In the genomic region with DNA sequence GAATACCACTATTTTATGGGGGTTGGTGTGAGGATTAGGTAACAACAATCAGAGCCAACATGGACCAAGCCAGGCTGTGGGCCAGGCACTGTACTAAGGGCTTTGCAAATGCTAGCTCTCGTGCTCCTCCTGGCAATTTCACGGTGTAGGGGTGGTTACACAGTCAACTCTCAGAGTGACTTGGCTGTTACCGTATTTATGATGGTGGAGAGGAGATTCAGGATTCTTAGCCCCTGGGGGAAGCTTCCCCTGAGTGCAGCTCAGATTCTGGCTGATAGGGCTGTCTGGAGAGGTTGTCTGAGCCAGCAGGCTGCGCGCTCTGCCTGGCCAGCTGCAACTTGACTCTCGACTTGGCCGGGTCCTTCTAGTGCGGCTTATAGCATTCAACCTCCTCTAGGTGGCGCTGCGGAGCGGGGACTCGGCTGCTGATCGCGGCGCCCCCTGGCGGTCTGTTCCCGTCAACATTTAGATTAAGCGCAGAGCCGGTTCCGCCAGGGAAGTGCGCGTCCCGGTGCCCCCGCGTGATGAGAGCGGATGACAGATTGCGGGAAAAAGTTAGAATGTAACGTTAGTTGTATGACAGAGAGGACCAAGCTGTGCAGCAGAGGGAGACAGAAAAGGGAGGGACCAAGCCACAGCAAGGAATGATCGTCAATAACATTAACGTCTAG, we compare ENCODE assay signal across 1 cellular context.
A peak's percentile ranks its signal among the peaks of the same experiment; 100 is the strongest.
TF ChIP-seq lines count a peak whose summit lies in the region.

No MANE protein-coding gene starts in this region.

TF ChIP-seq in HEK293, 187 proteins besides CTCF, POLR2A, EP300 and RAD21 (continued from another document):
- TF ChIP-seq, protein P1, sequence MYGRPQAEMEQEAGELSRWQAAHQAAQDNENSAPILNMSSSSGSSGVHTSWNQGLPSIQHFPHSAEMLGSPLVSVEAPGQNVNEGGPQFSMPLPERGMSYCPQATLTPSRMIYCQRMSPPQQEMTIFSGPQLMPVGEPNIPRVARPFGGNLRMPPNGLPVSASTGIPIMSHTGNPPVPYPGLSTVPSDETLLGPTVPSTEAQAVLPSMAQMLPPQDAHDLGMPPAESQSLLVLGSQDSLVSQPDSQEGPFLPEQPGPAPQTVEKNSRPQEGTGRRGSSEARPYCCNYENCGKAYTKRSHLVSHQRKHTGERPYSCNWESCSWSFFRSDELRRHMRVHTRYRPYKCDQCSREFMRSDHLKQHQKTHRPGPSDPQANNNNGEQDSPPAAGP (tag by site-specific recombination; IDR thresholded peaks at IDR 0.05), result peak; percentile 80
- TF ChIP-seq ZNF391 (tag by site-specific recombination; IDR thresholded peaks at IDR 0.05; ENCODE audit: borderline replicate concordance, low read depth), result 0 out of 2 replicates have a peak, but pooled peaks have one; percentile 47
- 0 out of 2 replicates have a peak, but pooled peaks have one; percentile 19 for TF ChIP-seq ZNF394 (tag by site-specific recombination; IDR thresholded peaks at IDR 0.05; ENCODE audit: borderline replicate concordance)
- peak; percentile 79 for TF ChIP-seq ZSCAN30 (tag by site-specific recombination; IDR thresholded peaks at IDR 0.05)
- TF ChIP-seq ZNF335 (tag by site-specific recombination; conservative IDR thresholded peaks at IDR 0.05), result peak; percentile 77
- no peak for TF ChIP-seq ZNF555 (tag by site-specific recombination; conservative IDR thresholded peaks at IDR 0.05)
- TF ChIP-seq ZNF2 (tag by site-specific recombination; IDR thresholded peaks at IDR 0.05), result peak; percentile 96
- no peak for TF ChIP-seq ZNF311 (tag by site-specific recombination; IDR thresholded peaks at IDR 0.05; ENCODE audit: borderline replicate concordance)
- peak; percentile 41 for TF ChIP-seq SETDB1 (IDR thresholded peaks at IDR 0.05; ENCODE audit: insufficient read length, low read length)
- TF ChIP-seq ZEB2 (tag by site-specific recombination; IDR thresholded peaks at IDR 0.05), result 0 out of 2 replicates have a peak, but pooled peaks have one; percentile 53
- peak; percentile 65; the same call in 1 of the 2 replicates for TF ChIP-seq REPIN1 (tag by site-specific recombination; IDR thresholded peaks at IDR 0.05; ENCODE audit: low read depth)
- TF ChIP-seq ZNF654 (tag by site-specific recombination; IDR thresholded peaks at IDR 0.05; ENCODE audit: low read depth), result peak; percentile 76
- peak; percentile 85 for TF ChIP-seq ZNF324 (tag by site-specific recombination; IDR thresholded peaks at IDR 0.05)
- TF ChIP-seq ZNF184 (tag by site-specific recombination; IDR thresholded peaks at IDR 0.05), result 0 out of 2 replicates have a peak, but pooled peaks have one; percentile 24
- TF ChIP-seq, protein P2, sequence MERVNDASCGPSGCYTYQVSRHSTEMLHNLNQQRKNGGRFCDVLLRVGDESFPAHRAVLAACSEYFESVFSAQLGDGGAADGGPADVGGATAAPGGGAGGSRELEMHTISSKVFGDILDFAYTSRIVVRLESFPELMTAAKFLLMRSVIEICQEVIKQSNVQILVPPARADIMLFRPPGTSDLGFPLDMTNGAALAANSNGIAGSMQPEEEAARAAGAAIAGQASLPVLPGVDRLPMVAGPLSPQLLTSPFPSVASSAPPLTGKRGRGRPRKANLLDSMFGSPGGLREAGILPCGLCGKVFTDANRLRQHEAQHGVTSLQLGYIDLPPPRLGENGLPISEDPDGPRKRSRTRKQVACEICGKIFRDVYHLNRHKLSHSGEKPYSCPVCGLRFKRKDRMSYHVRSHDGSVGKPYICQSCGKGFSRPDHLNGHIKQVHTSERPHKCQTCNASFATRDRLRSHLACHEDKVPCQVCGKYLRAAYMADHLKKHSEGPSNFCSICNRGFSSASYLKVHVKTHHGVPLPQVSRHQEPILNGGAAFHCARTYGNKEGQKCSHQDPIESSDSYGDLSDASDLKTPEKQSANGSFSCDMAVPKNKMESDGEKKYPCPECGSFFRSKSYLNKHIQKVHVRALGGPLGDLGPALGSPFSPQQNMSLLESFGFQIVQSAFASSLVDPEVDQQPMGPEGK (tag by site-specific recombination; IDR thresholded peaks at IDR 0.05), result peak; percentile 30; the same call in 1 of the 2 replicates
- TF ChIP-seq, protein P3, sequence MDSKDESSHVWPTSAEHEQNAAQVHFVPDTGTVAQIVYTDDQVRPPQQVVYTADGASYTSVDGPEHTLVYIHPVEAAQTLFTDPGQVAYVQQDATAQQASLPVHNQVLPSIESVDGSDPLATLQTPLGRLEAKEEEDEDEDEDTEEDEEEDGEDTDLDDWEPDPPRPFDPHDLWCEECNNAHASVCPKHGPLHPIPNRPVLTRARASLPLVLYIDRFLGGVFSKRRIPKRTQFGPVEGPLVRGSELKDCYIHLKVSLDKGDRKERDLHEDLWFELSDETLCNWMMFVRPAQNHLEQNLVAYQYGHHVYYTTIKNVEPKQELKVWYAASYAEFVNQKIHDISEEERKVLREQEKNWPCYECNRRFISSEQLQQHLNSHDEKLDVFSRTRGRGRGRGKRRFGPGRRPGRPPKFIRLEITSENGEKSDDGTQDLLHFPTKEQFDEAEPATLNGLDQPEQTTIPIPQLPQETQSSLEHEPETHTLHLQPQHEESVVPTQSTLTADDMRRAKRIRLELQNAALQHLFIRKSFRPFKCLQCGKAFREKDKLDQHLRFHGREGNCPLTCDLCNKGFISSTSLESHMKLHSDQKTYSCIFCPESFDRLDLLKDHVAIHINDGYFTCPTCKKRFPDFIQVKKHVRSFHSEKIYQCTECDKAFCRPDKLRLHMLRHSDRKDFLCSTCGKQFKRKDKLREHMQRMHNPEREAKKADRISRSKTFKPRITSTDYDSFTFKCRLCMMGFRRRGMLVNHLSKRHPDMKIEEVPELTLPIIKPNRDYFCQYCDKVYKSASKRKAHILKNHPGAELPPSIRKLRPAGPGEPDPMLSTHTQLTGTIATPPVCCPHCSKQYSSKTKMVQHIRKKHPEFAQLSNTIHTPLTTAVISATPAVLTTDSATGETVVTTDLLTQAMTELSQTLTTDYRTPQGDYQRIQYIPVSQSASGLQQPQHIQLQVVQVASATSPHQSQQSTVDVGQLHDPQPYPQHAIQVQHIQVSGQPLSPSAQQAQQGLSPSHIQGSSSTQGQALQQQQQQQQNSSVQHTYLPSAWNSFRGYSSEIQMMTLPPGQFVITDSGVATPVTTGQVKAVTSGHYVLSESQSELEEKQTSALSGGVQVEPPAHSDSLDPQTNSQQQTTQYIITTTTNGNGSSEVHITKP (tag by site-specific recombination; IDR thresholded peaks at IDR 0.05), result peak; percentile 70
- peak; percentile 67 for TF ChIP-seq ZNF629 (tag by site-specific recombination; IDR thresholded peaks at IDR 0.05)
- TF ChIP-seq, protein P4, sequence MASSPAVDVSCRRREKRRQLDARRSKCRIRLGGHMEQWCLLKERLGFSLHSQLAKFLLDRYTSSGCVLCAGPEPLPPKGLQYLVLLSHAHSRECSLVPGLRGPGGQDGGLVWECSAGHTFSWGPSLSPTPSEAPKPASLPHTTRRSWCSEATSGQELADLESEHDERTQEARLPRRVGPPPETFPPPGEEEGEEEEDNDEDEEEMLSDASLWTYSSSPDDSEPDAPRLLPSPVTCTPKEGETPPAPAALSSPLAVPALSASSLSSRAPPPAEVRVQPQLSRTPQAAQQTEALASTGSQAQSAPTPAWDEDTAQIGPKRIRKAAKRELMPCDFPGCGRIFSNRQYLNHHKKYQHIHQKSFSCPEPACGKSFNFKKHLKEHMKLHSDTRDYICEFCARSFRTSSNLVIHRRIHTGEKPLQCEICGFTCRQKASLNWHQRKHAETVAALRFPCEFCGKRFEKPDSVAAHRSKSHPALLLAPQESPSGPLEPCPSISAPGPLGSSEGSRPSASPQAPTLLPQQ (tag by site-specific recombination; IDR thresholded peaks at IDR 0.05), result peak; percentile 69; the same call in 1 of the 2 replicates
- TF ChIP-seq ZNF660 (tag by site-specific recombination; IDR thresholded peaks at IDR 0.05), result peak; percentile 95
- TF ChIP-seq ZNF558 (tag by site-specific recombination; IDR thresholded peaks at IDR 0.05), result 0 out of 2 replicates have a peak, but pooled peaks have one; percentile 21
- TF ChIP-seq SP7 (tag by site-specific recombination; IDR thresholded peaks at IDR 0.05), result peak; percentile 64; the same call in 1 of the 2 replicates
- TF ChIP-seq ZFP37 (tag by site-specific recombination; IDR thresholded peaks at IDR 0.05), result 0 out of 2 replicates have a peak, but pooled peaks have one; percentile 36
- TF ChIP-seq TRIM28 (IDR thresholded peaks at IDR 0.05; ENCODE audit: borderline replicate concordance, low read length), result 0 out of 2 replicates have a peak, but pooled peaks have one; percentile 60
